22 cellular contexts compared by ENCODE assay signal in the genomic region with DNA sequence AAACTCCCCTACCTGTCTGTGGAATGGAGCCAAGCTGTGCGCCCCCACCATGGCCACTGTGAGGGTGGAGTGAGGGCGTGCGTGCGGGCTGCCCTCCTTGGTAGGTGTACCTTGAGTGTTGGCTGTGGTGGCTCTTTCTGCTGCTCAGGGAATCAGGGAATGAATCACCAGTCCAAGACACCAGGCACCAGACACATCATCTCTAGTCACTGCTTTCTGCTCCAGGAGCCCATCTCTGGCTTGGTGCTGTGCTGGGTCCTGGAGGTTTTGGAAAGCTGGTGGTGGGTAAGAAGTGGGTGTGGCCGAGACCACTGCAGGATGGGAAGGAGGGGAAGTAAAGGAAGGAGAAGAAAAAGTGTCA.
A peak's percentile ranks its signal among the peaks of the same experiment; 100 is the strongest.
DNase-seq lines count a peak whose midpoint lies in the region; ATAC-seq and TF ChIP-seq lines count a peak whose summit lies in the region.
"Had no signal": no experiment of that assay in that cellular context is flagged by ENCODE, and none has a peak within 500 bp of the region (broad histone marks: within the 10 kb centered on the region; RNA-seq: fewer than 3 reads in every experiment).

No MANE protein-coding gene starts in this region.

- H3K27me3 ChIP-seq in smooth muscle cell (ENCODE audit: low read depth) = no peaks in the 10 kb centered on the region
- H3K27me3 ChIP-seq: gastrocnemius medialis, right atrium auricular region, SJCRH30 had no signal

- H3K36me3 Mint-ChIP-seq in activated naive CD8-positive, alpha-beta T cell treated with anti-CD3 and anti-CD28 coated beads, Interleukin-2, amount 50 U/mL, for 24 hours (ENCODE audit: low read depth) = peaks cover 4% of the 10 kb centered on the region
- no peaks in the 10 kb centered on the region for H3K36me3 Mint-ChIP-seq in stimulated activated effector memory CD8-positive, alpha-beta T cell treated with anti-CD3 and anti-CD28 coated beads, Interleukin-12 subunit alpha, Interleukin-12 subunit beta, amount 100 ng/mL, for 72 hours

- no peak overlapping the region for H3K4me2 ChIP-seq in smooth muscle cell
- H3K4me2 ChIP-seq: GM23338 had no signal

- CTCF ChIA-PET in HEK293 (lab: Yijun Ruan, JAX) = interaction anchor here (1.0 kb wide), 1 partner anchor 106 kb away, joined by 3 read pairs; no protein-coding TSS in a partner anchor

- H3K4me1 ChIP-seq in HEK293 (ENCODE audit: control insufficient read depth, insufficient read depth, low read length) = no peaks in the 10 kb centered on the region
- H3K4me1 ChIP-seq in smooth muscle cell (ENCODE audit: low read depth) = peaks cover 5% of the 10 kb centered on the region
- H3K4me1 ChIP-seq: right atrium auricular region had no signal

- no peak overlapping the region for H3K9ac ChIP-seq in smooth muscle cell (ENCODE audit: low read depth)

- H3K9me3 ChIP-seq in HEK293 (ENCODE audit: control insufficient read depth, insufficient read depth, low read depth, low read length) (no peaks in the 10 kb centered on the region), smooth muscle cell (replicated peaks; ENCODE audit: low read depth) (no peaks in the 10 kb centered on the region)
- H3K9me3 ChIP-seq: gastrocnemius medialis, right atrium auricular region, SJCRH30, thoracic aorta had no signal

- 93% methylated on average over 5 of the region's 5 CpGs for WGBS in smooth muscle cell (ENCODE audit: low lambda C conversion rate)

- H3K36me3 ChIP-seq in HEK293 (ENCODE audit: control insufficient read depth in 2 of 2, insufficient read depth in 1 of 2, low read length in 2 of 2) = peaks cover 0 to 6% of the 10 kb centered on the region in 2 experiments; a peak in 1 of 3 replicates
- H3K36me3 ChIP-seq in smooth muscle cell (ENCODE audit: low read depth) = no peaks in the 10 kb centered on the region
- H3K36me3 ChIP-seq: gastrocnemius medialis, right atrium auricular region, SJCRH30, WERI-Rb-1 had no signal

- H3K27ac Mint-ChIP-seq in activated naive CD8-positive, alpha-beta T cell treated with anti-CD3 and anti-CD28 coated beads, Interleukin-2, amount 50 U/mL, for 24 hours = peak overlapping the region; percentile 89
- H3K27ac Mint-ChIP-seq in stimulated activated effector memory CD8-positive, alpha-beta T cell treated with anti-CD3 and anti-CD28 coated beads, Interleukin-12 subunit alpha, Interleukin-12 subunit beta, amount 100 ng/mL, for 72 hours = no peak overlapping the region
- H3K27ac Mint-ChIP-seq: GM23338, T-helper 17 cell had no signal

- no peak overlapping the region for H3K4me3 Mint-ChIP-seq in activated naive CD8-positive, alpha-beta T cell treated with anti-CD3 and anti-CD28 coated beads, Interleukin-2, amount 50 U/mL, for 24 hours
- H3K4me3 Mint-ChIP-seq in stimulated activated effector memory CD8-positive, alpha-beta T cell treated with anti-CD3 and anti-CD28 coated beads, Interleukin-12 subunit alpha, Interleukin-12 subunit beta, amount 100 ng/mL, for 72 hours = peak overlapping the region; percentile 32
- H3K4me3 Mint-ChIP-seq: CD4-positive, CD25-positive, alpha-beta regulatory T cell; GM23338; T-helper 17 cell had no signal

- H3K4me3 ChIP-seq in HEK293 (ENCODE audit: low read depth, low read length) (no peak overlapping the region), smooth muscle cell (no peak overlapping the region)
- H3K4me3 ChIP-seq: gastrocnemius medialis, GM23338, right atrium auricular region, SJCRH30, thoracic aorta had no signal

- peaks cover 27% of the 10 kb centered on the region for H4K20me1 ChIP-seq in smooth muscle cell (ENCODE audit: low read depth)

- no peaks in the 10 kb centered on the region for H3K79me2 ChIP-seq in smooth muscle cell (ENCODE audit: low read depth)

- POLR2A ChIA-PET in HEK293 (lab: Yijun Ruan, JAX) = no interaction called here

- peaks cover 29% of the 10 kb centered on the region for H3K4me1 Mint-ChIP-seq in activated naive CD8-positive, alpha-beta T cell treated with anti-CD3 and anti-CD28 coated beads, Interleukin-2, amount 50 U/mL, for 24 hours
- H3K4me1 Mint-ChIP-seq in stimulated activated effector memory CD8-positive, alpha-beta T cell treated with anti-CD3 and anti-CD28 coated beads, Interleukin-12 subunit alpha, Interleukin-12 subunit beta, amount 100 ng/mL, for 72 hours = peaks cover 24% of the 10 kb centered on the region

- H3K27me3 Mint-ChIP-seq in activated naive CD8-positive, alpha-beta T cell treated with anti-CD3 and anti-CD28 coated beads, Interleukin-2, amount 50 U/mL, for 24 hours = no peaks in the 10 kb centered on the region
- H3K27me3 Mint-ChIP-seq: CD4-positive, CD25-positive, alpha-beta regulatory T cell had no signal

- no peaks in the 10 kb centered on the region for H3F3A ChIP-seq in smooth muscle cell (ENCODE audit: low read depth)

- no peaks in the 10 kb centered on the region for H3K9me3 Mint-ChIP-seq in activated naive CD8-positive, alpha-beta T cell treated with anti-CD3 and anti-CD28 coated beads, Interleukin-2, amount 50 U/mL, for 24 hours
- H3K9me3 Mint-ChIP-seq in stimulated activated effector memory CD8-positive, alpha-beta T cell treated with anti-CD3 and anti-CD28 coated beads, Interleukin-12 subunit alpha, Interleukin-12 subunit beta, amount 100 ng/mL, for 72 hours = no peaks in the 10 kb centered on the region
- H3K9me3 Mint-ChIP-seq: CD4-positive, CD25-positive, alpha-beta regulatory T cell; GM23338 had no signal

- H3K27ac ChIP-seq in HEK293 (ENCODE audit: extremely low read depth, low read depth, low read length) (no peak overlapping the region), smooth muscle cell (ENCODE audit: low read depth) (no peak overlapping the region)
- H3K27ac ChIP-seq: gastrocnemius medialis, right atrium auricular region, SJCRH30, thoracic aorta, WERI-Rb-1 had no signal

- TF ChIP-seq CTCF in HEK293 (tag by site-specific recombination; IDR thresholded peaks at IDR 0.05) (no peak), smooth muscle cell (IDR thresholded peaks at IDR 0.05; ENCODE audit: borderline replicate concordance, insufficient read depth, poor library complexity, severe bottlenecking) (no peak)

- peak; percentile 60 for ATAC-seq in activated naive CD8-positive, alpha-beta T cell treated with anti-CD3 and anti-CD28 coated beads, Interleukin-2, amount 50 U/mL, for 24 hours
- peak; percentile 60 for ATAC-seq in stimulated activated effector memory CD8-positive, alpha-beta T cell treated with anti-CD3 and anti-CD28 coated beads, Interleukin-12 subunit alpha, Interleukin-12 subunit beta, amount 100 ng/mL, for 72 hours
- no peak for ATAC-seq in HG03439 (IDR thresholded peaks at IDR 0.05; ENCODE audit: unreplicated experiment)
- ATAC-seq: gastrocnemius medialis, GM23338, T-helper 17 cell had no signal

- no peak overlapping the region for H2AFZ ChIP-seq in smooth muscle cell (ENCODE audit: low read depth)
- H2AFZ ChIP-seq: GM23338 had no signal

- peak; percentile 65 for DNase-seq in activated CD8-positive, alpha-beta memory T cell treated with anti-CD3 and anti-CD28 coated beads, Interleukin-2, amount 50 U/mL, for 48 hours
- no peak for DNase-seq in activated CD8-positive, alpha-beta memory T cell treated with anti-CD3 and anti-CD28 coated beads for 24 hours
- peak; percentile 16 for DNase-seq in activated naive CD8-positive, alpha-beta T cell treated with anti-CD3 and anti-CD28 coated beads, Interleukin-2, amount 50 U/mL, for 24 hours
- no peak for DNase-seq in stimulated activated effector memory CD8-positive, alpha-beta T cell treated with anti-CD3 and anti-CD28 coated beads, Interleukin-12 subunit alpha, Interleukin-12 subunit beta, amount 100 ng/mL, for 72 hours (ENCODE audit: low spot score in 2 of 2)
- DNase-seq in smooth muscle cell (lab: John Stamatoyannopoulos, UW; ENCODE audit: unreplicated experiment) (no peak), DMS53 (lab: John Stamatoyannopoulos, UW) (no peak)
- DNase-seq: ACHN; activated effector memory CD4-positive, alpha-beta T cell treated with anti-CD3 and anti-CD28 coated beads, Interleukin-2, amount 50 U/mL, for 16 hours; CD4-positive, CD25-positive, alpha-beta regulatory T cell; central memory CD4-positive, alpha-beta T cell; gastrocnemius medialis; NCI-H1694 treated with DMSO at 0.1 percent for 48 hours; NCI-H774; occipital lobe; T-helper 17 cell; WERI-Rb-1 had no signal

TF ChIP-seq in HEK293, 187 proteins besides CTCF, POLR2A, EP300 and RAD21:
- TF ChIP-seq ZNF157 (tag by site-specific recombination; IDR thresholded peaks at IDR 0.05) (no peak), ZFHX2 (tag by site-specific recombination; conservative IDR thresholded peaks at IDR 0.05) (0 out of 2 replicates have a peak, but pooled peaks have one; percentile 17)
TF ChIP-seq in HEK293: peak in this region for 1.

Comparison
In these comparisons a context has a peak if more than half of its experiments do, and no peak if none do; other contexts are left out.
1. DNase-seq: peak in activated CD8-positive, alpha-beta memory T cell treated with anti-CD3 and anti-CD28 coated beads, Interleukin-2, amount 50 U/mL, for 48 hours (single experiment) and activated naive CD8-positive, alpha-beta T cell treated with anti-CD3 and anti-CD28 coated beads, Interleukin-2, amount 50 U/mL, for 24 hours (single experiment); none in activated CD8-positive, alpha-beta memory T cell treated with anti-CD3 and anti-CD28 coated beads for 24 hours (single experiment), stimulated activated effector memory CD8-positive, alpha-beta T cell treated with anti-CD3 and anti-CD28 coated beads, Interleukin-12 subunit alpha, Interleukin-12 subunit beta, amount 100 ng/mL, for 72 hours (0 of 2), smooth muscle cell (single experiment) and DMS53 (single experiment).